Comparison of ENCODE assay signal across 9 cellular contexts in the genomic region with DNA sequence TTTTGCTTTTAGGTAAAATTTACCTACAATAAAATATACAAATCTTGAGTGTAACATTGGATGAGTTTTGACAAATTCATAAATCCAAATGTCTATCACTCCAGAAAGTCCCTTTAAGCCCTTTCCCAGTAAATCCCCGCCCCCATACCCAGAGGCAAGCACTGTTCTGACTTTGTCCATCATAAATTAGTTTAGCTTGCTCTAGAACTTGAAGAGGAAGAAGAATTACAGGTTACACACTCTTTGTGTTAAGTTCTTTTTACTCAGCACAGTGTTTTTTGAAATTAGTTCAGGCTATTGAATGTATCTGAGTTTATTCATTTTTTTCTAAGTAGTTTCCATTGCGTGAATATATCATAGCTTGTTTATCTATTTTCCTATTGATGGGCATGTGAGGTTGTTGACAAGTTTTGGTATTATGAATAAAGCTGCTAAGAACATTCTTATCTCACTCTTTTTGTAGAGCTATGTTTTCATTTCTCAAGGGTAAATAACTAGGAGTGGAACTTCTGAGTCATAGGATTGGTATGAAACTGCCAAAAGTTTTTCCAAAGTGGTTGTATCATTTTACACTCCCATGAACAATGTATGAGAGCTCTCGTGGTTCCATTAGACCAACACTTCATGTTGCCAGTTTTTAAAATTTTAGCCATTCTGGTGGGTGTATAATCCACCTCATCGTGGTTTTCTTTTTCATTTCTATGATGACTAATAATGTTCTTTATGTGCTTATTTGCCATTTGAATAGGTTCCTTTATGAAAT. TPM values are rescaled to one million over a fixed set of nuclear protein-coding genes. Genes with fewer than 3 reads are reported as not detected.
DNase-seq lines count a peak whose midpoint lies in the region; ATAC-seq and TF ChIP-seq lines count a peak whose summit lies in the region.
"Had no signal": no experiment of that assay in that cellular context is flagged by ENCODE, and none has a peak within 500 bp of the region (broad histone marks: within the 10 kb centered on the region; RNA-seq: fewer than 3 reads in every experiment).

No MANE protein-coding gene starts in this region.

- H3K36me3 Mint-ChIP-seq in activated CD4-positive, alpha-beta memory T cell treated with anti-CD3 and anti-CD28 coated beads for 36 hours: peaks cover 3% of the 10 kb centered on the region

- H3K4me1 Mint-ChIP-seq in activated CD4-positive, alpha-beta memory T cell treated with anti-CD3 and anti-CD28 coated beads for 36 hours (ENCODE audit: low read depth): peaks cover 17% of the 10 kb centered on the region

- no peaks in the 10 kb centered on the region for H3K27me3 Mint-ChIP-seq in activated CD4-positive, alpha-beta memory T cell treated with anti-CD3 and anti-CD28 coated beads for 36 hours

- peak overlapping the region; percentile 41 for H3K4me3 Mint-ChIP-seq in activated CD4-positive, alpha-beta memory T cell treated with anti-CD3 and anti-CD28 coated beads for 36 hours
- H3K4me3 Mint-ChIP-seq: neural crest cell had no signal

- H3K9me3 Mint-ChIP-seq in activated CD4-positive, alpha-beta memory T cell treated with anti-CD3 and anti-CD28 coated beads for 36 hours: peaks cover 7% of the 10 kb centered on the region

- ATAC-seq in GM18858 (IDR thresholded peaks at IDR 0.05; ENCODE audit: unreplicated experiment): peak; percentile 82
- ATAC-seq in HG02759 (IDR thresholded peaks at IDR 0.05; ENCODE audit: unreplicated experiment): peak; percentile 56
- no peak for ATAC-seq in GM18505 (IDR thresholded peaks at IDR 0.05; ENCODE audit: unreplicated experiment)

- TF ChIP-seq CTCF in GM10266 (IDR thresholded peaks at IDR 0.05; ENCODE audit: control insufficient read depth, insufficient read depth, low read depth, missing control alignments): no peak

- TF ChIP-seq POLR2A in GM18505 (IDR thresholded peaks at IDR 0.05; ENCODE audit: borderline replicate concordance, extremely low read depth, insufficient read depth, insufficient read length): no peak

- peak overlapping the region; percentile 86 for H3K27ac Mint-ChIP-seq in activated CD4-positive, alpha-beta memory T cell treated with anti-CD3 and anti-CD28 coated beads for 36 hours

- CTCF ChIA-PET in activated CD4-positive, alpha-beta memory T cell treated with anti-CD3 and anti-CD28 coated beads for 36 hours (lab: Charles Lee): interaction anchor here (0.6 to 1.4 kb wide), 10 partner anchors 13 to 98 kb away, joined by 3 to 5 read pairs (median 4); a partner anchor contains a TSS

- POLR2A ChIA-PET in activated CD4-positive, alpha-beta memory T cell treated with anti-CD3 and anti-CD28 coated beads for 36 hours (lab: Charles Lee): interaction anchor here (0.6 to 2.2 kb wide), 8 partner anchors 16 to 457 kb away, joined by 3 to 14 read pairs (median 5); a partner anchor contains a TSS

- intact Hi-C loops in activated CD4-positive, alpha-beta memory T cell treated with anti-CD3 and anti-CD28 coated beads for 36 hours (cut with micrococcal nuclease): loop anchor here (1.0 to 10.0 kb wide), 10 partner anchors 16 to 457 kb away; a partner anchor contains a TSS

- peak; percentile 65 for DNase-seq in activated CD4-positive, alpha-beta memory T cell treated with anti-CD3 and anti-CD28 coated beads for 36 hours
- DNase-seq in iris pigment epithelial cell (ENCODE audit: low read depth) (peak; percentile 95), GM19240 (ENCODE audit: insufficient read length, low spot score) (no peak), GM10266 (ENCODE audit: extremely low spot score) (no peak), NCI-H446 (lab: John Stamatoyannopoulos, UW) (no peak)

RNA-seq across cellular contexts. Expression of a gene that starts 22.4 kb away (rescaled TPM):
- 10 to 100 TPM; 16.5 TPM for total RNA-seq in activated CD4-positive, alpha-beta memory T cell treated with anti-CD3 and anti-CD28 coated beads for 36 hours

Comparison
In these comparisons a context has a peak if more than half of its experiments do, and no peak if none do; other contexts are left out.
1. DNase-seq: peak in activated CD4-positive, alpha-beta memory T cell treated with anti-CD3 and anti-CD28 coated beads for 36 hours (single experiment) and iris pigment epithelial cell (single experiment); none in GM19240 (single experiment), GM10266 (single experiment) and NCI-H446 (0 of 2).